ENCODE assay signal across 20 cellular contexts in genomic region chr4:10283761-10284160, GRCh38.
DNase-seq lines count a peak whose midpoint lies in the region; ATAC-seq, FAIRE-seq and TF ChIP-seq lines count a peak whose summit lies in the region.
"Had no signal": no experiment of that assay in that cellular context is flagged by ENCODE, and none has a peak within 500 bp of the region (broad histone marks: within the 10 kb centered on the region; RNA-seq: fewer than 3 reads in every experiment).

No MANE protein-coding gene starts in this region.

- peaks cover 2% of the 10 kb centered on the region for H3K9me3 Mint-ChIP-seq in astrocyte (ENCODE audit: unreplicated experiment)
- H3K9me3 Mint-ChIP-seq in CD8-positive, alpha-beta T cell = no peaks in the 10 kb centered on the region

- no peak for ATAC-seq in CD8-positive, alpha-beta T cell
- ATAC-seq: GM12878, Panc1 had no signal

- H3K4me2 ChIP-seq in astrocyte (ENCODE audit: low read length) = no peak overlapping the region
- peak overlapping the region; percentile 22 for H3K4me2 ChIP-seq in keratinocyte (ENCODE audit: control insufficient read depth, extremely low read depth, insufficient read depth, low read depth, low read length)
- H3K4me2 ChIP-seq in Karpas-422 (ENCODE audit: low read depth, low read length, poor library complexity, severe bottlenecking) = no peak overlapping the region

- no peaks in the 10 kb centered on the region for H3K9me1 ChIP-seq in keratinocyte (ENCODE audit: control insufficient read depth, extremely low read depth, insufficient read depth, low read length)

- intact Hi-C loops in CD8-positive, alpha-beta T cell (cut with DNase I, micrococcal nuclease) = no loop called here

- H3K4me3 ChIP-seq in astrocyte (ENCODE audit: insufficient read depth, low read depth, low read length) = no peak overlapping the region
- H3K4me3 ChIP-seq in keratinocyte (ENCODE audit: control insufficient read depth in 2 of 3, extremely low read depth in 1 of 3, insufficient read depth in 2 of 3, low read depth in 1 of 3, low read length in 3 of 3) = no peak overlapping the region
- no peak overlapping the region for H3K4me3 ChIP-seq in Karpas-422 (ENCODE audit: low read length)
- no peak overlapping the region for H3K4me3 ChIP-seq in CD8-positive, alpha-beta T cell (ENCODE audit: low read depth, low read length)
- H3K4me3 ChIP-seq: GM12878, SJSA1 had no signal

- no peak overlapping the region for H2AFZ ChIP-seq in astrocyte (ENCODE audit: low read depth, low read length)
- no peak overlapping the region for H2AFZ ChIP-seq in keratinocyte (ENCODE audit: control insufficient read depth, low read length)
- no peak overlapping the region for H2AFZ ChIP-seq in Karpas-422 (ENCODE audit: low read length)

- H3K79me2 ChIP-seq in astrocyte (ENCODE audit: insufficient read depth, low read length) (no peaks in the 10 kb centered on the region), keratinocyte (ENCODE audit: control insufficient read depth, insufficient read depth, low read length) (no peaks in the 10 kb centered on the region), Karpas-422 (ENCODE audit: low read length) (no peaks in the 10 kb centered on the region)

- POLR2A ChIA-PET in CD8-positive, alpha-beta T cell (lab: Charles Lee) = no interaction called here

- no peaks in the 10 kb centered on the region for H3K9me2 ChIP-seq in Karpas-422 (replicated peaks; ENCODE audit: insufficient read depth, low read length)

- no peak overlapping the region for H3K4me3 Mint-ChIP-seq in astrocyte (ENCODE audit: unreplicated experiment)
- no peak overlapping the region for H3K4me3 Mint-ChIP-seq in CD8-positive, alpha-beta T cell
- H3K4me3 Mint-ChIP-seq: B cell, CD14-positive monocyte had no signal

- H3K27me3 Mint-ChIP-seq in astrocyte (ENCODE audit: low read depth, unreplicated experiment) = no peaks in the 10 kb centered on the region
- H3K27me3 Mint-ChIP-seq in CD8-positive, alpha-beta T cell (ENCODE audit: low read depth) = no peaks in the 10 kb centered on the region

- H3K9me3 ChIP-seq in astrocyte (ENCODE audit: insufficient read depth, low read depth, low read length) (peaks cover 16% of the 10 kb centered on the region), keratinocyte (ENCODE audit: control insufficient read depth, low read depth, low read length) (no peaks in the 10 kb centered on the region), Karpas-422 (ENCODE audit: low read length) (no peaks in the 10 kb centered on the region)
- no peaks in the 10 kb centered on the region for H3K9me3 ChIP-seq in CD8-positive, alpha-beta T cell (ENCODE audit: low read length)
- H3K9me3 ChIP-seq: SJSA1 had no signal

- H4K20me1 ChIP-seq in astrocyte (ENCODE audit: insufficient read depth, low read length) (no peaks in the 10 kb centered on the region), keratinocyte (ENCODE audit: control insufficient read depth, extremely low read depth, insufficient read depth, low read length) (no peaks in the 10 kb centered on the region), Karpas-422 (ENCODE audit: insufficient read depth, low read depth, low read length) (no peaks in the 10 kb centered on the region)

- no peak overlapping the region for H3K27ac Mint-ChIP-seq in astrocyte (ENCODE audit: unreplicated experiment)
- H3K27ac Mint-ChIP-seq in CD8-positive, alpha-beta T cell = no peak overlapping the region
- H3K27ac Mint-ChIP-seq: B cell, CD14-positive monocyte had no signal

- peaks cover 34% of the 10 kb centered on the region for H3K4me1 Mint-ChIP-seq in astrocyte (ENCODE audit: low read depth, unreplicated experiment)
- no peaks in the 10 kb centered on the region for H3K4me1 Mint-ChIP-seq in CD8-positive, alpha-beta T cell (ENCODE audit: low read depth)
- H3K4me1 Mint-ChIP-seq: B cell, CD14-positive monocyte had no signal

- CTCF ChIA-PET in CD8-positive, alpha-beta T cell (lab: Charles Lee) = no interaction called here

- dilution Hi-C loops in keratinocyte (cut with MboI; ENCODE audit: extremely low pct_ligation_motif_present, low sequenced_read_pairs) = no loop called here

- no peaks in the 10 kb centered on the region for H3K36me3 Mint-ChIP-seq in astrocyte (ENCODE audit: low read depth, unreplicated experiment)
- no peaks in the 10 kb centered on the region for H3K36me3 Mint-ChIP-seq in CD8-positive, alpha-beta T cell
- H3K36me3 Mint-ChIP-seq: CD14-positive monocyte had no signal

- peak; percentile 20 for FAIRE-seq in astrocyte (lab: Jason Lieb, UNC)
- FAIRE-seq in keratinocyte (lab: Jason Lieb, UNC) = peak; percentile 90
- FAIRE-seq: A204.1, D721Med, GM12878, H54 had no signal

- H3K4me1 ChIP-seq in astrocyte (ENCODE audit: insufficient read depth, low read length) (no peaks in the 10 kb centered on the region), keratinocyte (ENCODE audit: control insufficient read depth, extremely low read depth, insufficient read depth, low read length) (peaks cover 55% of the 10 kb centered on the region), Karpas-422 (ENCODE audit: low read length) (no peaks in the 10 kb centered on the region)
- no peaks in the 10 kb centered on the region for H3K4me1 ChIP-seq in CD8-positive, alpha-beta T cell (ENCODE audit: insufficient read depth, low read length)
- H3K4me1 ChIP-seq: SJSA1 had no signal

- H3K27ac ChIP-seq in astrocyte (ENCODE audit: low read depth, low read length) (no peak overlapping the region), keratinocyte (ENCODE audit: control insufficient read depth, insufficient read depth, low read length) (peak overlapping the region; percentile 61), Karpas-422 (ENCODE audit: low read length) (no peak overlapping the region)
- no peak overlapping the region for H3K27ac ChIP-seq in CD8-positive, alpha-beta T cell (ENCODE audit: low read depth, low read length)
- H3K27ac ChIP-seq: SJSA1 had no signal

- no peak overlapping the region for H3K9ac ChIP-seq in astrocyte (ENCODE audit: low read length)
- no peak overlapping the region for H3K9ac ChIP-seq in keratinocyte (ENCODE audit: control insufficient read depth, extremely low read depth, insufficient read depth, low read length)
- H3K9ac ChIP-seq in Karpas-422 (ENCODE audit: low read length) = no peak overlapping the region

- DNase-seq in NCI-H510A treated with DMSO at 0.1 percent for 48 hours (lab: John Stamatoyannopoulos, UW) (peak; percentile 20), NCI-H510A (lab: John Stamatoyannopoulos, UW) (no peak), M059J (ENCODE audit: low read depth) (peak; percentile 65), astrocyte (ENCODE audit: low read depth) (no peak), keratinocyte (ENCODE audit: low read depth, low spot score) (peak; percentile 42), Karpas-422 (no peak)
- no peak for DNase-seq in activated CD4-positive, alpha-beta T cell treated with anti-CD3 and anti-CD28 coated beads, Interleukin-2, amount 50 U/mL, for 48 hours
- DNase-seq in CD8-positive, alpha-beta T cell = no peak
- DNase-seq: NCI-H1417 treated with DMSO at 0.1 percent for 48 hours, NCI-H1930, NCI-H748 treated with DMSO at 0.1 percent for 48 hours, T-helper 1 cell had no signal

- H3K27me3 ChIP-seq in astrocyte (ENCODE audit: insufficient read depth, low read length) (no peaks in the 10 kb centered on the region), keratinocyte (ENCODE audit: control insufficient read depth, extremely low read depth, insufficient read depth, low read length) (no peaks in the 10 kb centered on the region), Karpas-422 (ENCODE audit: low read length) (no peaks in the 10 kb centered on the region)
- no peaks in the 10 kb centered on the region for H3K27me3 ChIP-seq in CD8-positive, alpha-beta T cell (ENCODE audit: insufficient read depth, low read length)
- H3K27me3 ChIP-seq: SJSA1 had no signal

- TF ChIP-seq CTCF in astrocyte (IDR thresholded peaks at IDR 0.05; ENCODE audit: insufficient read depth, low read depth, low read length) = no peak
- no peak for TF ChIP-seq CTCF in keratinocyte (optimal IDR thresholded peaks at IDR 0.05 in 1 of 3, IDR thresholded peaks at IDR 0.05 in 1 of 3, conservative IDR thresholded peaks at IDR 0.05 in 1 of 3; ENCODE audit: extremely low read depth in 1 of 3, insufficient read depth in 2 of 3, low read length in 3 of 3)
- no peak for TF ChIP-seq CTCF in CD8-positive, alpha-beta T cell (IDR thresholded peaks at IDR 0.05)

- H3K36me3 ChIP-seq in astrocyte (ENCODE audit: insufficient read depth, low read length) = no peaks in the 10 kb centered on the region
- H3K36me3 ChIP-seq in keratinocyte (ENCODE audit: control insufficient read depth in 2 of 2, extremely low read depth in 1 of 2, insufficient read depth in 2 of 2, low read length in 2 of 2) = no peaks in the 10 kb centered on the region
- H3K36me3 ChIP-seq in Karpas-422 (ENCODE audit: insufficient read depth, low read length) = no peaks in the 10 kb centered on the region
- H3K36me3 ChIP-seq in CD8-positive, alpha-beta T cell (ENCODE audit: insufficient read depth, low read length) = no peaks in the 10 kb centered on the region
- H3K36me3 ChIP-seq: SJSA1 had no signal

Comparison
In these comparisons a context has a peak if more than half of its experiments do, and no peak if none do; other contexts are left out.
1. DNase-seq: peak in NCI-H510A treated with DMSO at 0.1 percent for 48 hours (single experiment), M059J (single experiment) and keratinocyte (single experiment); none in NCI-H510A (single experiment), astrocyte (single experiment), activated CD4-positive, alpha-beta T cell treated with anti-CD3 and anti-CD28 coated beads, Interleukin-2, amount 50 U/mL, for 48 hours (0 of 2), Karpas-422 (single experiment) and CD8-positive, alpha-beta T cell (0 of 7).